In the genomic region with DNA sequence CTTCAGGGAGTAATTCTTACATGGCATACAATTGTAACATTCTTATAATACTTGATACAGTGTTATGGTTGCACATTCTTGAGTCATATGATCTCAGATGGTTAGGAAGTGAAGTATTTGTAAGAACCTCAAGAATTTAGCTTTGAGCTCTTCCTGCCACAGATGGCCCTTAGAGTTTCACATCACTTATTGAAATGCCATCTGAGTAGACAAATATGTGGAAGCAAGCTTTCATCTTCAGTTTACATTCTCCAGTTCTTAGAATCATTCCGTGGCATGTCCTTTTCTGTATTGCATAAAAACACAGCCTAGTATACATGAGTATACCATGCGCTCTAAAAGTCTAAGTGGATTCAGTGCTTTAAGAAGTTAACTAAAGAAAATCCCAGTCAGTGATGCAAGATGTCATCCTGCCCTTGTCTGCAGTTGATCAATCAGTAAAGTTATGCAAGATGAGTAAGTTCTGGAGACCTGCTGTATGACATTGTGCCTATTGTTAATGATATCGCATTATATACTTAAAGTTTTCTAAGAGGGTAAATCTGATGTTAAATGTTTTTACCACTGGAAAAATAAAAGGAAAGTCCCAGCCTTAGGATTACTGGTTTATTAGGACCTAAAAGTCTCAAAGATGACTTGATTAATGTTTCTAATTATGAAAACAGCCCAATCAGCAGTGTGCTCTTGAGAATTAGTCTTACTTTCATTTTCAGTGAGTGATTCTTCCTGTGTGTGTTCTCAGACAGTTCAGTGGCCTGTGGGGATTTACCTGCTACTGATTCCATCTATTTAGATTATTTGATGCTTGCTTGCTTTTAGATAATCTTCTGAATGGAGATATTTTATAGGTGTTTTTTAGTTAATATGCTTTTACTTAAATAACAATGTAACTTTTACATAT, we compare ENCODE assay signal across 8 cellular contexts. TPM values are rescaled to one million over a fixed set of nuclear protein-coding genes. Genes with fewer than 3 reads are reported as not detected.
DNase-seq lines count a peak whose midpoint lies in the region; ATAC-seq and TF ChIP-seq lines count a peak whose summit lies in the region.

No MANE protein-coding gene starts in this region.

- H3K4me1 ChIP-seq in PC-9 (replicated peaks; ENCODE audit: insufficient read depth) (peaks cover 24% of the 10 kb centered on the region; the same call in 1 of the 2 replicates), neutrophil (ENCODE audit: control insufficient read depth in 1 of 2, insufficient read depth in 1 of 2, low read depth in 1 of 2, low read length in 1 of 2) (peaks cover 10 to 16% of the 10 kb centered on the region in 2 experiments)
- H3K4me1 ChIP-seq in effector memory CD4-positive, alpha-beta T cell (ENCODE audit: control insufficient read depth, insufficient read depth, low read length, poor library complexity, severe bottlenecking): peaks cover 4% of the 10 kb centered on the region

- CTCF ChIA-PET in PC-9 (lab: Charles Lee): no interaction called here

- peaks cover 2% of the 10 kb centered on the region; the same call in 1 of the 2 replicates for H3K9me3 ChIP-seq in PC-9 (ENCODE audit: insufficient read depth, low read depth)
- no peaks in the 10 kb centered on the region for H3K9me3 ChIP-seq in effector memory CD4-positive, alpha-beta T cell (ENCODE audit: control insufficient read depth, low read length)
- no peaks in the 10 kb centered on the region for H3K9me3 ChIP-seq in neutrophil

- no peaks in the 10 kb centered on the region for H4K20me1 ChIP-seq in PC-9 (ENCODE audit: insufficient read depth)

- no peak overlapping the region for H3K4me3 ChIP-seq in PC-9
- H3K4me3 ChIP-seq in effector memory CD4-positive, alpha-beta T cell (ENCODE audit: insufficient read depth, low read depth, low read length, poor library complexity, severe bottlenecking): peak overlapping the region; percentile 49
- H3K4me3 ChIP-seq in neutrophil (ENCODE audit: low read depth in 1 of 2, low read length in 1 of 2): no peak overlapping the region

- H2AFZ ChIP-seq in PC-9: no peak overlapping the region

- peak; percentile 93 for ATAC-seq in GM18517 (IDR thresholded peaks at IDR 0.05; ENCODE audit: unreplicated experiment)
- peak; percentile 90 for ATAC-seq in HG02981 (IDR thresholded peaks at IDR 0.05; ENCODE audit: unreplicated experiment)

- H3K9me2 ChIP-seq in PC-9 (ENCODE audit: insufficient read depth): no peaks in the 10 kb centered on the region

- H3K27ac ChIP-seq in PC-9 (peak overlapping the region; percentile 37), neutrophil (peak overlapping the region; percentile 2)
- peak overlapping the region; percentile 53 for H3K27ac ChIP-seq in effector memory CD4-positive, alpha-beta T cell (ENCODE audit: insufficient read depth, low read length, poor library complexity, severe bottlenecking)

- POLR2A ChIA-PET in PC-9 (lab: Charles Lee; ENCODE audit: unreplicated experiment): interaction anchor here (0.6 kb wide), 1 partner anchor 75 kb away, joined by 4 read pairs; no protein-coding TSS in a partner anchor

- H3K4me2 ChIP-seq in PC-9: peak overlapping the region; percentile 10; the same call in 1 of the 2 replicates

- no TSS peak for BruUV-seq in PC-9 (replicated peaks; lab: Mats Ljungman, UMichigan)

- H3K79me2 ChIP-seq in PC-9 (ENCODE audit: low read depth): no peaks in the 10 kb centered on the region

- peaks cover 3% of the 10 kb centered on the region for H3F3A ChIP-seq in PC-9 (ENCODE audit: insufficient read depth, low read depth)

- DNase-seq in ACHN (peak; percentile 95), PC-9 (peak; percentile 6 to 69), DMS 273 treated with DMSO at 0.1 percent for 48 hours (lab: John Stamatoyannopoulos, UW) (no peak), NCI-H748 treated with DMSO at 0.1 percent for 48 hours (lab: John Stamatoyannopoulos, UW) (no peak)
- DNase-seq in effector memory CD4-positive, alpha-beta T cell: no peak

- H3K27me3 ChIP-seq in PC-9 (ENCODE audit: insufficient read depth, low read depth) (no peaks in the 10 kb centered on the region), neutrophil (no peaks in the 10 kb centered on the region)
- H3K27me3 ChIP-seq in effector memory CD4-positive, alpha-beta T cell (replicated peaks; ENCODE audit: control insufficient read depth, insufficient read depth, low read length, poor library complexity, severe bottlenecking): no peaks in the 10 kb centered on the region

- H3K36me3 ChIP-seq in PC-9 (ENCODE audit: low read depth) (no peaks in the 10 kb centered on the region), neutrophil (no peaks in the 10 kb centered on the region)
- H3K36me3 ChIP-seq in effector memory CD4-positive, alpha-beta T cell (ENCODE audit: control insufficient read depth, insufficient read depth, low read length): no peaks in the 10 kb centered on the region

- intact Hi-C loops in PC-9 (cut with micrococcal nuclease; ENCODE audit: unreplicated experiment): loop anchor here (1.0 to 5.0 kb wide), 3 partner anchors 33 to 62 kb away; partner anchors contain the start of gene GLRX

- in situ Hi-C loops in ACHN (cut with HindIII; ENCODE audit: low pct_ligation_motif_present, low pct_unique_long_range_greater_than_20kb, low sequenced_read_pairs): no loop called here

- TF ChIP-seq CTCF in PC-9 (conservative IDR thresholded peaks at IDR 0.05): no peak
- no peak for TF ChIP-seq CTCF in neutrophil (IDR thresholded peaks at IDR 0.05)

RNA-seq across cellular contexts. Expression of gene RHOBTB3, which starts 29.4 kb away (rescaled TPM):
- 87.6 and 99.6 TPM in 2 replicates for total RNA-seq in PC-9 (2021)

Comparison
In these comparisons a context has a peak if more than half of its experiments do, and no peak if none do; other contexts are left out.
1. DNase-seq: peak in ACHN (single experiment) and PC-9 (2 of 2); none in effector memory CD4-positive, alpha-beta T cell (0 of 3), DMS 273 treated with DMSO at 0.1 percent for 48 hours (single experiment) and NCI-H748 treated with DMSO at 0.1 percent for 48 hours (single experiment).
2. H3K27ac ChIP-seq: peak in every context shown above with its lines; median percentile 53 in effector memory CD4-positive, alpha-beta T cell; 37 in PC-9; 2 in neutrophil.